23 cellular contexts compared by ENCODE assay signal in the genomic region with DNA sequence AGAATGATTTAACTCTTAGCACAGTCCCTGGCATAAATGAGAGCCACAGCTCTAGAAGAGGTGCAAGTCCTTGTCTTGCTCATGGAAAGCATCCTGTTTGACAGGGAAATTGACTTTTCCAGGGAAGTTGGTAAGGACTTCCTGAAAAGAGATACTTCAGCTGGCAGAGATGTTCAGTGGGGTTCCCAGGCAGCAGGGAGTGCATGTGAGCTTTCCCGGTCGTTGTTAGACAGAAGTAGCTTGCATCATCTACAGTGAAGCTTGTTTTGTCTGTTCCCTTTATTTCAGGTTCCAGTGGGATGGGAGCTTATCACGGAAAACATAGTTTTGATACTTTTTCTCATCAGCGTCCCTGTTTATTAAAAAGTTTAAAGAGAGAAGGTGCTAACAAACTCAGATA. TPM values are rescaled to one million over a fixed set of nuclear protein-coding genes. Genes with fewer than 3 reads are reported as not detected.
DNase-seq lines count a peak whose midpoint lies in the region; ATAC-seq, FAIRE-seq and TF ChIP-seq lines count a peak whose summit lies in the region.
"Had no signal": no experiment of that assay in that cellular context is flagged by ENCODE, and none has a peak within 500 bp of the region (broad histone marks: within the 10 kb centered on the region; RNA-seq: fewer than 3 reads in every experiment).

No MANE protein-coding gene starts in this region.

- H3K27ac ChIP-seq in caudate nucleus (ENCODE audit: low read depth, low read length) (peak overlapping the region; percentile 9), liver (ENCODE audit: low read depth in 1 of 2, low read length in 2 of 2) (peak overlapping the region; percentile 62 to 72), small intestine (ENCODE audit: low read depth in 1 of 2, low read length in 1 of 2) (peak overlapping the region; percentile 45 to 65)

- DNase-seq in Caco-2 (no peak), caudate nucleus (lab: John Stamatoyannopoulos, UW) (no peak), small intestine (no peak), HTR-8/SVneo (ENCODE audit: insufficient read length, low spot score) (no peak)
- no peak for DNase-seq in activated CD4-positive, alpha-beta T cell treated with anti-CD3 and anti-CD28 coated beads for 4 hours
- DNase-seq: activated CD4-positive, alpha-beta T cell treated with anti-CD3 and anti-CD28 coated beads, Interleukin-2, amount 50 U/mL, for 1 hour; activated CD8-positive, alpha-beta memory T cell treated with anti-CD3 and anti-CD28 coated beads, Interleukin-2, amount 50 U/mL, for 4 hours; activated effector memory CD4-positive, alpha-beta T cell treated with anti-CD3 and anti-CD28 coated beads, Interleukin-2, amount 50 U/mL, for 16 hours; CD8-positive, alpha-beta memory T cell; glutamatergic neuron; NCI-H1930; NCI-H446; NK-92 treated with Interleukin-12 subunit alpha and Interleukin-12 subunit beta, amount 100 ng/mL, for 24 hours; stimulated activated CD4-positive, alpha-beta T cell treated with anti-CD3 and anti-CD28 coated beads, Interleukin-12 subunit alpha, Interleukin-12 subunit beta, amount 100 ng/mL, for 4 hours had no signal

- no peak for TF ChIP-seq CTCF in Caco-2 (IDR thresholded peaks at IDR 0.05; ENCODE audit: insufficient read depth in 1 of 2, low read depth in 1 of 2, low read length in 1 of 2, severe bottlenecking in 1 of 2, unreplicated experiment in 1 of 2)
- no peak for TF ChIP-seq CTCF in liver (IDR thresholded peaks at IDR 0.05; ENCODE audit: low read depth, low read length, missing input control)

- H3K9me3 Mint-ChIP-seq in Caco-2 (ENCODE audit: unreplicated experiment), result no peaks in the 10 kb centered on the region
- H3K9me3 Mint-ChIP-seq: CD8-positive, alpha-beta memory T cell; natural killer cell treated with Interleukin-12 subunit alpha and Interleukin-12 subunit beta and Interleukin-15 and Interleukin-18, amount 100 ng/mL, for 72 hours had no signal

- H3K9ac ChIP-seq in liver (ENCODE audit: low read depth in 1 of 2, low read length in 2 of 2), result peak overlapping the region in 1 of 2 donors; percentile 2

- H3K27me3 ChIP-seq in Caco-2 (replicated peaks; ENCODE audit: control insufficient read depth, insufficient read depth, low read length) (no peaks in the 10 kb centered on the region), liver (ENCODE audit: control insufficient read depth in 4 of 4, insufficient read depth in 4 of 4, low read length in 3 of 4) (no peaks in the 10 kb centered on the region), small intestine (ENCODE audit: control insufficient read depth in 2 of 2, insufficient read depth in 2 of 2, low read length in 2 of 2) (no peaks in the 10 kb centered on the region)
- H3K27me3 ChIP-seq: suprapubic skin had no signal

- H3K4me1 ChIP-seq in Caco-2, result peaks cover 32% of the 10 kb centered on the region
- peaks cover 7 to 42% (median 33%) of the 10 kb centered on the region in 4 donors for H3K4me1 ChIP-seq in liver (ENCODE audit: control insufficient read depth in 4 of 4, insufficient read depth in 4 of 4, low read length in 3 of 4)
- peaks cover 3 to 4% of the 10 kb centered on the region in 2 donors for H3K4me1 ChIP-seq in small intestine (ENCODE audit: control insufficient read depth in 2 of 2, insufficient read depth in 1 of 2, low read depth in 1 of 2, low read length in 1 of 2)

- H3K36me3 ChIP-seq in Caco-2 (ENCODE audit: control insufficient read depth, insufficient read depth, low read length), result peaks cover 3% of the 10 kb centered on the region; the same call in 1 of the 2 replicates
- H3K36me3 ChIP-seq in liver (ENCODE audit: control insufficient read depth in 4 of 4, insufficient read depth in 3 of 4, low read depth in 1 of 4, low read length in 3 of 4), result peaks cover 0 to 11% (median 5%) of the 10 kb centered on the region in 4 donors
- H3K36me3 ChIP-seq in small intestine (ENCODE audit: control insufficient read depth in 2 of 2, insufficient read depth in 2 of 2, low read length in 2 of 2), result peaks cover 2 to 6% of the 10 kb centered on the region in 2 donors

- peaks cover 29% of the 10 kb centered on the region for H3K4me1 Mint-ChIP-seq in Caco-2 (ENCODE audit: low read depth, unreplicated experiment)
- H3K4me1 Mint-ChIP-seq: CD8-positive, alpha-beta memory T cell had no signal

- H3K4me3 Mint-ChIP-seq in Caco-2 (ENCODE audit: unreplicated experiment), result peak overlapping the region; percentile 51
- H3K4me3 Mint-ChIP-seq: CD8-positive, alpha-beta memory T cell; natural killer cell treated with Interleukin-12 subunit alpha and Interleukin-12 subunit beta and Interleukin-15 and Interleukin-18, amount 100 ng/mL, for 72 hours had no signal

- H3K27me3 Mint-ChIP-seq in Caco-2 (ENCODE audit: insufficient read depth, unreplicated experiment), result no peaks in the 10 kb centered on the region
- H3K27me3 Mint-ChIP-seq: CD8-positive, alpha-beta memory T cell; natural killer cell treated with Interleukin-12 subunit alpha and Interleukin-12 subunit beta and Interleukin-15 and Interleukin-18, amount 100 ng/mL, for 72 hours; progenitor cell of endocrine pancreas had no signal

- H3K9me3 ChIP-seq in Caco-2 (no peaks in the 10 kb centered on the region), liver (ENCODE audit: control insufficient read depth in 4 of 4, low read length in 3 of 4) (no peaks in the 10 kb centered on the region), small intestine (ENCODE audit: control insufficient read depth, low read depth) (no peaks in the 10 kb centered on the region)
- H3K9me3 ChIP-seq: suprapubic skin had no signal

- POLR2A ChIA-PET in Caco-2 (lab: Charles Lee), result interaction anchor here (1.4 to 2.2 kb wide), 2 partner anchors 11 to 23 kb away, joined by 5 to 36 read pairs; partner anchors contain the start of gene ALDH3A2

- CTCF ChIA-PET in Caco-2 (lab: Charles Lee), result interaction anchor here (0.9 to 2.7 kb wide), 11 partner anchors 11 to 154 kb away, joined by 3 to 70 read pairs (median 5); partner anchors contain the start of gene ALDH3A2

- ATAC-seq in HG02973 (IDR thresholded peaks at IDR 0.05; ENCODE audit: unreplicated experiment), result no peak
- ATAC-seq in HG03378 (IDR thresholded peaks at IDR 0.05; ENCODE audit: unreplicated experiment), result no peak
- ATAC-seq: K562; natural killer cell treated with Interleukin-12 subunit alpha and Interleukin-12 subunit beta and Interleukin-15 and Interleukin-18, amount 100 ng/mL, for 72 hours had no signal

- BruUV-seq in Caco-2 (replicated peaks; lab: Mats Ljungman, UMichigan), result TSS peak; percentile 60

- H3K27ac Mint-ChIP-seq in Caco-2 (ENCODE audit: unreplicated experiment), result peak overlapping the region; percentile 70
- H3K27ac Mint-ChIP-seq: natural killer cell treated with Interleukin-12 subunit alpha and Interleukin-12 subunit beta and Interleukin-15 and Interleukin-18, amount 100 ng/mL, for 72 hours had no signal

- intact Hi-C loops in Caco-2 (cut with micrococcal nuclease; ENCODE audit: unreplicated experiment), result loop anchor here (5.0 kb wide), 1 partner anchor 76 kb away; the partner anchor contains the start of gene ALDH3A1

- peaks cover 39% of the 10 kb centered on the region for H3K36me3 Mint-ChIP-seq in Caco-2 (ENCODE audit: insufficient read depth, unreplicated experiment)

- H3K4me3 ChIP-seq in Caco-2 (ENCODE audit: low read depth, low read length) (no peak overlapping the region), liver (ENCODE audit: low read depth in 1 of 3, low read length in 3 of 3) (no peak overlapping the region), small intestine (ENCODE audit: low read depth in 1 of 2, low read length in 2 of 2) (no peak overlapping the region)
- H3K4me3 ChIP-seq: K562, suprapubic skin had no signal

- WGBS in liver, result 35% methylated on average over 4 of the region's 4 CpGs
- 18 to 55% (median 35%) methylated on average over 4 of the region's 4 CpGs for WGBS in small intestine, 3 donors

- TF ChIP-seq RAD21 in liver (IDR thresholded peaks at IDR 0.05), result no peak

- FAIRE-seq in small intestine (lab: Jason Lieb, UNC) (no peak), HTR-8/SVneo (lab: Jason Lieb, UNC) (no peak)
- FAIRE-seq: K562, TTC549 had no signal

TF ChIP-seq in liver, 16 proteins besides CTCF, POLR2A, EP300 and RAD21:
- TF ChIP-seq ATF3 (IDR thresholded peaks at IDR 0.05), result peak; percentile 46
- TF ChIP-seq SP1 (IDR thresholded peaks at IDR 0.05), result no peak
- TF ChIP-seq YY1 (IDR thresholded peaks at IDR 0.05), result no peak
- no peak for TF ChIP-seq HNF4A (conservative IDR thresholded peaks at IDR 0.05)
- TF ChIP-seq ZBTB33 (IDR thresholded peaks at IDR 0.05), result no peak

RNA-seq across cellular contexts. Expression of gene ALDH3A2, which starts 22.9 kb away (rescaled TPM):
- total RNA-seq in Caco-2 (2022), result 71.9 and 84.0 TPM in 2 replicates
- total RNA-seq in liver, result 100 to 1,000 TPM in 1 of 2 donors, 10 to 100 TPM in 1; 80.6 to 165 TPM
- 10 to 100 TPM; 63.3 to 80.2 TPM for polyA plus RNA-seq in liver
- 100 to 1,000 TPM in 1 of 3 donors, 10 to 100 TPM in 2; 68.6 to 153 (median 72.8) TPM for polyA plus RNA-seq in small intestine

RNA-seq across cellular contexts. Expression of gene SLC47A2, which starts 45.0 kb away (rescaled TPM):
- total RNA-seq in Caco-2 (2022) (0.16 and 0.20 TPM in 2 replicates), liver (not detected)
- polyA plus RNA-seq in liver (under 1 TPM in 1 of 2 donors, not detected in 1; 0.08 TPM), small intestine (1 to 10 TPM in 1 of 3 donors, under 1 TPM in 2; 0.34 to 1.1 (median 0.45) TPM)
- total RNA-seq: CD8-positive, alpha-beta memory T cell; K562; mesenteric fat pad; natural killer cell treated with Interleukin-12 subunit alpha and Interleukin-12 subunit beta and Interleukin-15 and Interleukin-18, amount 100 ng/mL, for 72 hours; progenitor cell of endocrine pancreas had no signal
- polyA plus RNA-seq: CD8-positive, alpha-beta memory T cell; K562 had no signal

Comparison
In these comparisons a context has a peak if more than half of its experiments do, and no peak if none do; other contexts are left out.
1. H3K27ac ChIP-seq: peak in every context shown above with its lines; median percentile 67 in liver; 55 in small intestine; 9 in caudate nucleus.